Comparison of ENCODE assay signal across 29 cellular contexts in the genomic region with DNA sequence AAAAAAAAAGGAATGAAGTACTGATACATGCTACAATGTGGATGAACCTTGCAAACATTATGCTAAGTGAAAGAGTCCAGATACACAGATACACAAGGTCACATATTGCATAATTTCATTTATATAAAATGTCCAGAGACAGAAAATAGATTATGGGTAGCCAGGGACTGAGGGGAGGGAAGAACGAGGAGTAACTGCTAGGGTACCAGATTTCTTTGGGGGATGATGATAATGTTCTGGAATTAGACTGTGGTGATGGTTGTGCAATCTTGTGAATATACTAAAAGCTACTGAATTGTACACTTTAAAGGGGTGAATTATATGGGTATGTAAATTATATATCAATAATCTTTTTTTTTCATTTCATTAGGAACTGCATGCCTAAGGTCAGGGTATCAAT.
"Had no signal": no experiment of that assay in that cellular context is flagged by ENCODE, and none has a peak within 500 bp of the region (broad histone marks: within the 10 kb centered on the region; RNA-seq: fewer than 3 reads in every experiment).

No MANE protein-coding gene starts in this region.

- H3K36me3 Mint-ChIP-seq: activated naive CD4-positive, alpha-beta T cell treated with anti-CD3 and anti-CD28 coated beads, Interleukin-2, amount 50 U/mL, for 72 hours had no signal

- H3K4me1 Mint-ChIP-seq: central memory CD8-positive, alpha-beta T cell had no signal

- H3K27me3 Mint-ChIP-seq: activated CD8-positive, alpha-beta T cell treated with anti-CD3 and anti-CD28 coated beads for 36 hours; activated T-helper 17 cell treated with anti-CD3 and anti-CD28 coated beads, Interleukin-2, amount 50 U/mL, for 72 hours; central memory CD8-positive, alpha-beta T cell had no signal

- H3K9me3 ChIP-seq: adrenal gland, SJSA1, SK-N-SH had no signal

- DNase-seq: activated CD4-positive, alpha-beta T cell treated with anti-CD3 and anti-CD28 coated beads, Interleukin-2, amount 10 ng/mL, durations not matched to agents 24 days and 14 days; activated CD4-positive, alpha-beta T cell treated with anti-CD3 and anti-CD28 coated beads, Interleukin-2, amount 50 U/mL, for 4 hours; activated CD8-positive, alpha-beta T cell treated with anti-CD3 and anti-CD28 coated beads for 36 hours; activated effector memory CD4-positive, alpha-beta T cell treated with anti-CD3 and anti-CD28 coated beads, Interleukin-2, amount 50 U/mL, for 16 hours; activated naive CD4-positive, alpha-beta T cell; activated T-cell treated with anti-CD3 and anti-CD28 coated beads, Interleukin-2, amount 50 U/mL, for 1 hour; activated T-cell treated with anti-CD3 and anti-CD28 coated beads, Interleukin-2, amount 50 U/mL, for 72 hours; adrenal gland; aorta; brain microvascular endothelial cell; NCI-H1048; NCI-H1105 treated with DMSO at 0.1 percent for 48 hours; NCI-H1436; NCI-H1694; NCI-H1930; NCI-H2081 treated with DMSO at 0.1 percent for 48 hours; NCI-H345; NCI-H524 treated with DMSO at 0.1 percent for 48 hours; SHP77; SK-N-SH had no signal

- H3K4me3 ChIP-seq: adrenal gland, cardiac muscle cell, SJSA1 had no signal

- H3K4me2 ChIP-seq: KMS-11, SK-N-SH had no signal

- H3K27ac ChIP-seq: adrenal gland, brain microvascular endothelial cell, cardiac muscle cell, KMS-11, SJSA1 had no signal

- H3K9ac ChIP-seq: KMS-11, SK-N-SH had no signal

- H3K27ac Mint-ChIP-seq: activated CD4-positive, alpha-beta T cell treated with anti-CD3 and anti-CD28 coated beads, Interleukin-2, amount 10 ng/mL, durations not matched to agents 24 days and 14 days; activated CD8-positive, alpha-beta T cell treated with anti-CD3 and anti-CD28 coated beads for 36 hours; activated naive CD4-positive, alpha-beta T cell treated with anti-CD3 and anti-CD28 coated beads, Interleukin-2, amount 50 U/mL, for 72 hours; activated T-cell treated with anti-CD3 and anti-CD28 coated beads, Interleukin-2, amount 50 U/mL, for 72 hours; activated T-helper 17 cell treated with anti-CD3 and anti-CD28 coated beads, Interleukin-2, amount 50 U/mL, for 72 hours; T-helper 1 cell treated with Interleukin-12 subunit alpha and Interleukin-12 subunit beta and Interleukin-4 antibody, amounts not matched to agents 30 μg/mL and 1 μg/mL, for 36 hours; T-helper 2 cell treated with Interferon-gamma antibody and Interleukin-4, amounts not matched to agents 5 μg/mL and 100 μg/mL, for 36 hours had no signal

- ATAC-seq: activated CD8-positive, alpha-beta T cell treated with anti-CD3 and anti-CD28 coated beads for 36 hours; activated naive CD4-positive, alpha-beta T cell treated with anti-CD3 and anti-CD28 coated beads, Interleukin-2, amount 50 U/mL, for 72 hours; activated T-cell treated with anti-CD3 and anti-CD28 coated beads, Interleukin-2, amount 50 U/mL, for 72 hours; activated T-helper 17 cell treated with anti-CD3 and anti-CD28 coated beads, Interleukin-2, amount 50 U/mL, for 72 hours; Panc1 had no signal

- H3K4me3 Mint-ChIP-seq: activated CD4-positive, alpha-beta T cell treated with anti-CD3 and anti-CD28 coated beads, Interleukin-2, amount 10 ng/mL, durations not matched to agents 24 days and 14 days; activated CD8-positive, alpha-beta T cell treated with anti-CD3 and anti-CD28 coated beads for 36 hours; activated T-cell treated with anti-CD3 and anti-CD28 coated beads, Interleukin-2, amount 50 U/mL, for 72 hours; activated T-helper 17 cell treated with anti-CD3 and anti-CD28 coated beads, Interleukin-2, amount 50 U/mL, for 72 hours; central memory CD8-positive, alpha-beta T cell; T-helper 1 cell treated with Interleukin-12 subunit alpha and Interleukin-12 subunit beta and Interleukin-4 antibody, amounts not matched to agents 30 μg/mL and 1 μg/mL, for 36 hours; T-helper 2 cell treated with Interferon-gamma antibody and Interleukin-4, amounts not matched to agents 5 μg/mL and 100 μg/mL, for 36 hours had no signal

- H3K27me3 ChIP-seq: adrenal gland, brain microvascular endothelial cell, cardiac muscle cell, SJSA1 had no signal

- H3K9me3 Mint-ChIP-seq: activated CD4-positive, alpha-beta T cell treated with anti-CD3 and anti-CD28 coated beads, Interleukin-2, amount 10 ng/mL, durations not matched to agents 24 days and 14 days; activated CD8-positive, alpha-beta T cell treated with anti-CD3 and anti-CD28 coated beads for 36 hours; activated naive CD4-positive, alpha-beta T cell treated with anti-CD3 and anti-CD28 coated beads, Interleukin-2, amount 50 U/mL, for 72 hours; activated T-cell treated with anti-CD3 and anti-CD28 coated beads, Interleukin-2, amount 50 U/mL, for 72 hours; activated T-helper 17 cell treated with anti-CD3 and anti-CD28 coated beads, Interleukin-2, amount 50 U/mL, for 72 hours; central memory CD8-positive, alpha-beta T cell; T-helper 1 cell treated with Interleukin-12 subunit alpha and Interleukin-12 subunit beta and Interleukin-4 antibody, amounts not matched to agents 30 μg/mL and 1 μg/mL, for 36 hours; T-helper 2 cell treated with Interferon-gamma antibody and Interleukin-4, amounts not matched to agents 5 μg/mL and 100 μg/mL, for 36 hours had no signal

- H3K36me3 ChIP-seq: adrenal gland, brain microvascular endothelial cell, cardiac muscle cell, SJSA1 had no signal
